3 cellular contexts compared by ENCODE assay signal in genomic region chr4:95296052-95296451, GRCh38.
"Had no signal": no experiment of that assay in that cellular context is flagged by ENCODE, and none has a peak within 500 bp of the region (broad histone marks: within the 10 kb centered on the region; RNA-seq: fewer than 3 reads in every experiment).

No MANE protein-coding gene starts in this region.

- H3K4me3 ChIP-seq: GM12878 had no signal

- DNase-seq: GDM1, GF-D8 had no signal

- ATAC-seq: GM12878 had no signal
